Comparison of ENCODE assay signal across 8 cellular contexts in genomic region chr7:6446977-6447588, GRCh38. TPM values are rescaled to one million over a fixed set of nuclear protein-coding genes. Genes with fewer than 3 reads are reported as not detected.
DNase-seq lines count a peak whose midpoint lies in the region; ATAC-seq, FAIRE-seq and TF ChIP-seq lines count a peak whose summit lies in the region.

No MANE protein-coding gene starts in this region.

- peaks cover 2 to 45% (median 15%) of the 10 kb centered on the region in 9 donors for H3K4me1 ChIP-seq in heart right ventricle
- H3K4me1 ChIP-seq in trophoblast cell (ENCODE audit: control insufficient read depth in 1 of 2, insufficient read depth in 2 of 2, low read length in 2 of 2), result peaks cover 0 to 4% of the 10 kb centered on the region in 2 experiments

- H3K27ac ChIP-seq in angular gyrus (ENCODE audit: low read depth, low read length), result peak overlapping the region; percentile 95
- H3K27ac ChIP-seq in heart right ventricle, result peak overlapping the region; percentile 39 to 93 (median 85)
- no peak overlapping the region for H3K27ac ChIP-seq in trophoblast cell (ENCODE audit: low read depth, low read length)

- no peak overlapping the region for H2BK5ac ChIP-seq in trophoblast cell (ENCODE audit: low read depth, low read length, poor library complexity)

- WGBS in heart right ventricle, 2 donors, result 4% methylated on average over 25 of the region's 25 CpGs
- no CpG with 5 or more reads among the region's 25 CpGs for WGBS in trophoblast cell (ENCODE audit: extremely low coverage, insufficient coverage, insufficient read length)

- H3K9me3 ChIP-seq in heart right ventricle (no peaks in the 10 kb centered on the region), trophoblast cell (ENCODE audit: insufficient read depth, low read depth, low read length) (no peaks in the 10 kb centered on the region)

- peak overlapping the region; percentile 49 for H4K91ac ChIP-seq in trophoblast cell (ENCODE audit: low read depth, low read length)

- peak overlapping the region; percentile 89 for H3K14ac ChIP-seq in trophoblast cell (ENCODE audit: low read length)

- peak overlapping the region; percentile 63 for H4K12ac ChIP-seq in trophoblast cell (ENCODE audit: low read depth, low read length)

- peaks cover 5% of the 10 kb centered on the region for H3K79me2 ChIP-seq in trophoblast cell (ENCODE audit: control insufficient read depth, insufficient read depth, low read length, poor library complexity)

- ATAC-seq in heart right ventricle, result peak; percentile 11 to 54 (median 48)

- peak overlapping the region; percentile 86 for H3K9ac ChIP-seq in trophoblast cell (ENCODE audit: low read length)

- peak overlapping the region; percentile 57 for H3K4ac ChIP-seq in trophoblast cell (ENCODE audit: low read depth, low read length)

- H3K4me2 ChIP-seq in trophoblast cell (ENCODE audit: low read length), result peak overlapping the region; percentile 77

- DNase-seq in GDM1 (lab: John Stamatoyannopoulos, UW) (peak; percentile 60), HCEC 1CT (peak; percentile 81), LNCaP clone FGC (ENCODE audit: low read depth) (peak; percentile 34), SIG-M5 treated with dmso at 0.1 percent for 504 hours (lab: John Stamatoyannopoulos, UW; ENCODE audit: unreplicated experiment) (peak; percentile 80), heart right ventricle (peak; percentile 42 to 64), trophoblast cell (peak; percentile 90), D721Med (ENCODE audit: insufficient read length, low spot score) (no peak)

- H2AK5ac ChIP-seq in trophoblast cell (ENCODE audit: low read length), result no peak overlapping the region

- H3K4me3 ChIP-seq in LNCaP clone FGC (ENCODE audit: low read depth, low read length) (peak overlapping the region; percentile 89), heart right ventricle (peak overlapping the region; percentile 64 to 100 (median 86)), trophoblast cell (ENCODE audit: low read depth, low read length) (peak overlapping the region; percentile 91)

- no peak overlapping the region for H3K23ac ChIP-seq in trophoblast cell (ENCODE audit: low read length)

- H3K27me3 ChIP-seq in heart right ventricle (no peaks in the 10 kb centered on the region), trophoblast cell (ENCODE audit: insufficient read depth, low read length) (no peaks in the 10 kb centered on the region)

- TF ChIP-seq CTCF in LNCaP clone FGC (IDR thresholded peaks at IDR 0.05; ENCODE audit: control insufficient read depth, extremely low read depth, insufficient read depth) (no peak), heart right ventricle (IDR thresholded peaks at IDR 0.05) (no peak), D721Med (IDR thresholded peaks at IDR 0.05; ENCODE audit: insufficient read depth, missing control alignments) (no peak)

- H3K36me3 ChIP-seq in heart right ventricle (peaks cover 0 to 40% (median 27%) of the 10 kb centered on the region in 9 donors), trophoblast cell (ENCODE audit: control insufficient read depth in 1 of 2, insufficient read depth in 2 of 2, low read length in 2 of 2) (peaks cover 13 to 21% of the 10 kb centered on the region in 2 experiments)

- H4K8ac ChIP-seq in trophoblast cell (ENCODE audit: low read depth, low read length), result peak overlapping the region; percentile 79

- H2BK120ac ChIP-seq in trophoblast cell (ENCODE audit: insufficient read depth, low read length, poor library complexity), result peak overlapping the region; percentile 43

- peaks cover 7% of the 10 kb centered on the region for H3K79me1 ChIP-seq in trophoblast cell (ENCODE audit: low read length)

- intact Hi-C loops in heart right ventricle (cut with DNase I), result no loop called here

- peak overlapping the region; percentile 59 for H3K18ac ChIP-seq in trophoblast cell (ENCODE audit: low read length)

- peak overlapping the region; percentile 82 for H2AFZ ChIP-seq in trophoblast cell (ENCODE audit: insufficient read depth, low read length, poor library complexity)

- no peak for FAIRE-seq in D721Med (lab: Jason Lieb, UNC)

- H2BK12ac ChIP-seq in trophoblast cell (ENCODE audit: low read length), result no peak overlapping the region

RNA-seq across cellular contexts. Expression of gene DAGLB, which starts 0.7 kb away (rescaled TPM):
- total RNA-seq in heart right ventricle, result 10 to 100 TPM in 1 of 10 donors, 1 to 10 TPM in 9; 4.8 to 10.5 (median 5.7) TPM
- 10 to 100 TPM in 1 of 2 donors, 1 to 10 TPM in 1; 7.3 to 12.9 TPM for polyA plus RNA-seq in heart right ventricle
- polyA plus RNA-seq in trophoblast cell (2013), result 13.8 and 15.5 TPM in 2 replicates

RNA-seq across cellular contexts. Expression of gene KDELR2, which starts 36.9 kb away (rescaled TPM):
- total RNA-seq in heart right ventricle, result 10 to 100 TPM; 38.8 to 78.4 (median 46.6) TPM
- 10 to 100 TPM; 29.3 to 92.4 TPM for polyA plus RNA-seq in heart right ventricle
- polyA plus RNA-seq in trophoblast cell (2013), result 248 and 259 TPM in 2 replicates
